Comparison of ENCODE assay signal across 27 cellular contexts in genomic region chr9:91321691-91322090, GRCh38.
"Had no signal": no experiment of that assay in that cellular context is flagged by ENCODE, and none has a peak within 500 bp of the region (broad histone marks: within the 10 kb centered on the region; RNA-seq: fewer than 3 reads in every experiment).

No MANE protein-coding gene starts in this region.

- DNase-seq: activated CD4-positive, alpha-beta memory T cell treated with anti-CD3 and anti-CD28 coated beads for 36 hours; activated CD4-positive, alpha-beta T cell treated with anti-CD3 and anti-CD28 coated beads for 36 hours; activated CD4-positive, alpha-beta T cell treated with anti-CD3 and anti-CD28 coated beads, Interleukin-2, amount 10 ng/mL, durations not matched to agents 24 days and 14 days; activated CD4-positive, CD25-positive, alpha-beta regulatory T cell; activated CD4-positive, CD25-positive, alpha-beta regulatory T cell treated with anti-CD3 and anti-CD28 coated beads, Interleukin-2, amount 50 U/mL, for 72 hours; activated CD8-positive, alpha-beta memory T cell treated with anti-CD3 and anti-CD28 coated beads, Interleukin-2, amount 10 ng/mL, durations not matched to agents 7 days and 5 days; activated CD8-positive, alpha-beta memory T cell treated with anti-CD3 and anti-CD28 coated beads, Interleukin-2, amount 50 U/mL, for 4 hours; activated CD8-positive, alpha-beta T cell treated with anti-CD3 and anti-CD28 coated beads, Interleukin-2, amount 10 ng/mL, durations not matched to agents 7 days and 5 days; activated effector memory CD4-positive, alpha-beta T cell treated with Interleukin-2 at 50 U/mL for 16 hours; activated gamma-delta T cell treated with Interleukin-2 at 50 U/mL for 16 hours; activated naive CD4-positive, alpha-beta T cell treated with anti-CD3 and anti-CD28 coated beads, Interleukin-2, amount 50 U/mL, for 16 hours; activated naive CD4-positive, alpha-beta T cell treated with Interleukin-2 at 50 U/mL for 16 hours; activated T-cell treated with anti-CD3 and anti-CD28 coated beads, Interleukin-2, amount 50 U/mL, for 1 hour; amniotic stem cell; anterior cingulate cortex; brain microvascular endothelial cell; cortex of kidney; dermis blood vessel endothelial cell; effector CD4-positive, alpha-beta T cell; effector memory CD8-positive, alpha-beta T cell; erythroblast; foreskin keratinocyte; gastrocnemius medialis; glutamatergic neuron; heart left ventricle; T-helper 2 cell had no signal

- ATAC-seq: activated CD4-positive, alpha-beta T cell treated with anti-CD3 and anti-CD28 coated beads for 36 hours; activated CD8-positive, alpha-beta memory T cell treated with anti-CD3 and anti-CD28 coated beads, Interleukin-2, amount 10 ng/mL, durations not matched to agents 7 days and 5 days; activated CD8-positive, alpha-beta T cell treated with anti-CD3 and anti-CD28 coated beads, Interleukin-2, amount 10 ng/mL, durations not matched to agents 7 days and 5 days; activated T-helper 17 cell treated with anti-CD3 and anti-CD28 coated beads, Interleukin-2, amount 50 U/mL, for 72 hours; effector memory CD8-positive, alpha-beta T cell; foreskin keratinocyte; gastrocnemius medialis; heart left ventricle had no signal
